In the genomic region with DNA sequence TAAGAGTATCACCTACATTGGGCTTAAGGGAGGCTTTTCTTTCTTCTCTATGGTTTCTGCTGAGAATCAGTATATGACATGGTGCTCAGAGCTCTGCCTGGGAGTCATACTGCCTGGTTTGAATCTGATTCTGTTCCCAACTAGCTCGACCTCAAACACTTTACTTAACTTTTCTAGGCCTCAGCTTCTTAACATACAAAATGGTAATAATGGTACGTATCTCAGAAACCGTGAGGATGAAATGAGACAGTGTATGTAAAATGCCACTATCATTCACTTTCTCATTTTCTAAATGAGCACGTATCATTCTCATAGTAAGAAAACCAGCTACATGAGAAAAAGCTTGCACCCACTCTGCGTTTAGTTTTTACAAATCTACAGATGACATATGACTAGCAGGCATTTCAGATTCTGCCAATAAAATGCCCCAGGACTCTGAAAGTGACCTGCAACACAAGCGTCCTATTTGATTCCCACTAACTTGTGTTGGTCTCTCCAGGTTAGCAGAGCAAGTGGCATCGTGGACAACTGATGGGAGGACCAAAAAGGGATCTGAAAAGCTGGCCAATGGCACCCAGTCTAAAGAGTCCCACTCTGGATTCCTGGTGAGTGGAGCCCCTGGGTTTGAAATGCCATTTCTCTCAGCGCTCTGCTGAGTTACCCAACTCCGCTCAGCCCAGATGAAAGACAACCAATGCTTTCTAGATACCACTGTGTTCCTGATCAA, we compare ENCODE assay signal across 21 cellular contexts. TPM values are rescaled to one million over a fixed set of nuclear protein-coding genes. Genes with fewer than 3 reads are reported as not detected.
A peak's percentile ranks its signal among the peaks of the same experiment; 100 is the strongest.
DNase-seq lines count a peak whose midpoint lies in the region; TF ChIP-seq lines count a peak whose summit lies in the region.
"Had no signal": no experiment of that assay in that cellular context is flagged by ENCODE, and none has a peak within 500 bp of the region (broad histone marks: within the 10 kb centered on the region; RNA-seq: fewer than 3 reads in every experiment).

No MANE protein-coding gene starts in this region.

- CTCF ChIA-PET in activated CD4-positive, alpha-beta memory T cell treated with anti-CD3 and anti-CD28 coated beads for 36 hours (lab: Charles Lee): interaction anchor here (0.6 to 1.8 kb wide), 11 partner anchors 10 to 306 kb away, joined by 3 to 15 read pairs (median 5); a partner anchor contains a TSS
- CTCF ChIA-PET in activated CD4-positive, alpha-beta memory T cell treated with anti-CD3 and anti-CD28 coated beads, Interleukin-2, amount 10 ng/mL, durations not matched to agents 7 days and 5 days (lab: Charles Lee): interaction anchor here (0.5 to 1.1 kb wide), 4 partner anchors 11 to 47 kb away, joined by 3 to 4 read pairs (median 3); no protein-coding TSS in a partner anchor
- CTCF ChIA-PET in Calu3 (lab: Charles Lee): no interaction called here

- H3K4me1 ChIP-seq in subcutaneous abdominal adipose tissue (ENCODE audit: control insufficient read depth in 5 of 5, insufficient read depth in 5 of 5, low read length in 5 of 5): peaks cover 4 to 72% (median 29%) of the 10 kb centered on the region in 5 donors

- H3K27me3 ChIP-seq in dorsolateral prefrontal cortex: no peaks in the 10 kb centered on the region
- no peaks in the 10 kb centered on the region for H3K27me3 ChIP-seq in subcutaneous abdominal adipose tissue (ENCODE audit: control insufficient read depth in 5 of 5, insufficient read depth in 4 of 5, low read length in 5 of 5)
- H3K27me3 ChIP-seq: BLaER1 treated with 17β-estradiol and CSF1 and Interleukin-3, amounts not matched to agents 10 nM and 100 nM; breast epithelium; left lung had no signal

- no peak overlapping the region for H3K9ac ChIP-seq in subcutaneous abdominal adipose tissue (ENCODE audit: low read length in 5 of 5)
- H3K9ac ChIP-seq: BLaER1 treated with 17β-estradiol and CSF1 and Interleukin-3, amounts not matched to agents 10 nM and 100 nM had no signal

- peak overlapping the region in 31 of 59 donors; percentile 0 to 97 (median 39) for H3K27ac ChIP-seq in dorsolateral prefrontal cortex
- H3K27ac ChIP-seq in subcutaneous abdominal adipose tissue (ENCODE audit: low read depth, low read length): peak overlapping the region; percentile 13
- H3K27ac ChIP-seq: BLaER1 treated with 17β-estradiol and CSF1 and Interleukin-3, amounts not matched to agents 10 nM and 100 nM; breast epithelium; psoas muscle; RWPE1 had no signal

- no peaks in the 10 kb centered on the region for H3K9me3 Mint-ChIP-seq in activated CD4-positive, alpha-beta memory T cell treated with anti-CD3 and anti-CD28 coated beads for 36 hours
- no peaks in the 10 kb centered on the region for H3K9me3 Mint-ChIP-seq in activated CD4-positive, alpha-beta memory T cell treated with anti-CD3 and anti-CD28 coated beads, Interleukin-2, amount 10 ng/mL, durations not matched to agents 7 days and 5 days
- no peaks in the 10 kb centered on the region for H3K9me3 Mint-ChIP-seq in Calu3 (ENCODE audit: low read depth, unreplicated experiment)

- H3K27me3 Mint-ChIP-seq in activated CD4-positive, alpha-beta memory T cell treated with anti-CD3 and anti-CD28 coated beads for 36 hours: no peaks in the 10 kb centered on the region
- peaks cover 3% of the 10 kb centered on the region for H3K27me3 Mint-ChIP-seq in activated CD4-positive, alpha-beta memory T cell treated with anti-CD3 and anti-CD28 coated beads, Interleukin-2, amount 10 ng/mL, durations not matched to agents 7 days and 5 days
- no peaks in the 10 kb centered on the region for H3K27me3 Mint-ChIP-seq in Calu3 (ENCODE audit: unreplicated experiment)

- peak overlapping the region; percentile 75 for H3K27ac Mint-ChIP-seq in activated CD4-positive, alpha-beta memory T cell treated with anti-CD3 and anti-CD28 coated beads for 36 hours
- H3K27ac Mint-ChIP-seq in activated CD4-positive, alpha-beta memory T cell treated with anti-CD3 and anti-CD28 coated beads, Interleukin-2, amount 10 ng/mL, durations not matched to agents 7 days and 5 days: no peak overlapping the region
- no peak overlapping the region for H3K27ac Mint-ChIP-seq in Calu3 (ENCODE audit: unreplicated experiment)

- intact Hi-C loops in activated CD4-positive, alpha-beta memory T cell treated with anti-CD3 and anti-CD28 coated beads for 36 hours (cut with micrococcal nuclease): loop anchor here (1.0 to 5.0 kb wide), 5 partner anchors 29 to 608 kb away; a partner anchor contains a TSS
- intact Hi-C loops in dorsolateral prefrontal cortex (cut with DNase I) (no loop called here), Calu3 (cut with micrococcal nuclease; ENCODE audit: unreplicated experiment) (no loop called here)

- H3K4me3 Mint-ChIP-seq in activated CD4-positive, alpha-beta memory T cell treated with anti-CD3 and anti-CD28 coated beads for 36 hours: no peak overlapping the region
- no peak overlapping the region for H3K4me3 Mint-ChIP-seq in activated CD4-positive, alpha-beta memory T cell treated with anti-CD3 and anti-CD28 coated beads, Interleukin-2, amount 10 ng/mL, durations not matched to agents 7 days and 5 days
- H3K4me3 Mint-ChIP-seq in Calu3 (ENCODE audit: low read depth, unreplicated experiment): no peak overlapping the region

- H3K36me3 ChIP-seq in subcutaneous abdominal adipose tissue (ENCODE audit: control insufficient read depth in 5 of 5, insufficient read depth in 5 of 5, low read length in 5 of 5): no peaks in the 10 kb centered on the region
- H3K36me3 ChIP-seq: BLaER1 treated with 17β-estradiol and CSF1 and Interleukin-3, amounts not matched to agents 10 nM and 100 nM; breast epithelium; left lung had no signal

- POLR2A ChIA-PET in activated CD4-positive, alpha-beta memory T cell treated with anti-CD3 and anti-CD28 coated beads for 36 hours (lab: Charles Lee): interaction anchor here (0.6 to 2.0 kb wide), 11 partner anchors 10 to 607 kb away, joined by 3 to 13 read pairs (median 3); a partner anchor contains a TSS
- POLR2A ChIA-PET in activated CD4-positive, alpha-beta memory T cell treated with anti-CD3 and anti-CD28 coated beads, Interleukin-2, amount 10 ng/mL, durations not matched to agents 7 days and 5 days (lab: Charles Lee): interaction anchor here (0.6 to 1.3 kb wide), 3 partner anchors 14 to 40 kb away, joined by 3 read pairs; a partner anchor contains a TSS

- BruUV-seq in Calu3 (replicated peaks; lab: Mats Ljungman, UMichigan): no TSS peak

- H3K4me3 ChIP-seq in dorsolateral prefrontal cortex: no peak overlapping the region
- H3K4me3 ChIP-seq in subcutaneous abdominal adipose tissue (ENCODE audit: low read depth in 1 of 5, low read length in 5 of 5): no peak overlapping the region
- H3K4me3 ChIP-seq: BLaER1 treated with 17β-estradiol and CSF1 and Interleukin-3, amounts not matched to agents 10 nM and 100 nM; breast epithelium; left lung; psoas muscle had no signal

- TF ChIP-seq CTCF in dorsolateral prefrontal cortex (IDR thresholded peaks at IDR 0.05 in 54 of 56, conservative IDR thresholded peaks at IDR 0.05 in 2 of 56; ENCODE audit: low read depth in 1 of 56, partially characterized antibody in 56 of 56): no peak
- TF ChIP-seq CTCF in Calu3 (IDR thresholded peaks at IDR 0.05; ENCODE audit: unreplicated experiment): no peak
- TF ChIP-seq CTCF in GM20000 (IDR thresholded peaks at IDR 0.05; ENCODE audit: extremely low read depth, missing control alignments): no peak

- H3K4me1 Mint-ChIP-seq in activated CD4-positive, alpha-beta memory T cell treated with anti-CD3 and anti-CD28 coated beads for 36 hours (ENCODE audit: low read depth): peaks cover 43% of the 10 kb centered on the region
- peaks cover 38% of the 10 kb centered on the region for H3K4me1 Mint-ChIP-seq in activated CD4-positive, alpha-beta memory T cell treated with anti-CD3 and anti-CD28 coated beads, Interleukin-2, amount 10 ng/mL, durations not matched to agents 7 days and 5 days
- H3K4me1 Mint-ChIP-seq in Calu3 (ENCODE audit: low read depth, unreplicated experiment): peaks cover 31% of the 10 kb centered on the region

- peak; percentile 63 for DNase-seq in activated CD4-positive, alpha-beta memory T cell treated with anti-CD3 and anti-CD28 coated beads for 36 hours
- no peak for DNase-seq in activated CD4-positive, alpha-beta memory T cell treated with anti-CD3 and anti-CD28 coated beads, Interleukin-2, amount 10 ng/mL, durations not matched to agents 7 days and 5 days
- peak; percentile 39 for DNase-seq in stimulated activated CD4-positive, alpha-beta T cell treated with anti-CD3 and anti-CD28 coated beads, Interleukin-15, amount 100 ng/mL, for 24 hours
- DNase-seq in stimulated activated CD4-positive, alpha-beta T cell treated with anti-CD3 and anti-CD28 coated beads, Interleukin-4, amount 100 ng/mL, for 1 hour: no peak
- DNase-seq in dorsolateral prefrontal cortex (no peak), Calu3 (no peak), GM20000 (ENCODE audit: low spot score) (no peak)
- DNase-seq: activated CD4-positive, CD25-positive, alpha-beta regulatory T cell; cortex of kidney; head of caudate nucleus; left lung; NCI-H1436 treated with DMSO at 0.1 percent for 48 hours; NCI-H526; psoas muscle; small intestine; stimulated activated CD8-positive, alpha-beta memory T cell treated with anti-CD3 and anti-CD28 coated beads, Interleukin-4, amount 100 ng/mL, for 48 hours; T-helper 9 cell had no signal

- no peaks in the 10 kb centered on the region for H3K36me3 Mint-ChIP-seq in activated CD4-positive, alpha-beta memory T cell treated with anti-CD3 and anti-CD28 coated beads for 36 hours
- no peaks in the 10 kb centered on the region for H3K36me3 Mint-ChIP-seq in activated CD4-positive, alpha-beta memory T cell treated with anti-CD3 and anti-CD28 coated beads, Interleukin-2, amount 10 ng/mL, durations not matched to agents 7 days and 5 days (ENCODE audit: low read depth)
- H3K36me3 Mint-ChIP-seq in Calu3 (ENCODE audit: insufficient read depth, unreplicated experiment): peaks cover 1% of the 10 kb centered on the region

- H3K9me3 ChIP-seq in subcutaneous abdominal adipose tissue (ENCODE audit: control insufficient read depth in 5 of 5, low read length in 5 of 5): no peaks in the 10 kb centered on the region
- H3K9me3 ChIP-seq: BLaER1 treated with 17β-estradiol and CSF1 and Interleukin-3, amounts not matched to agents 10 nM and 100 nM; breast epithelium; left lung; psoas muscle had no signal

RNA-seq across cellular contexts. Expression of a gene that starts 6.1 kb away (rescaled TPM):
- 10 to 100 TPM; 11.0 to 13.2 TPM for total RNA-seq in activated CD4-positive, alpha-beta memory T cell treated with anti-CD3 and anti-CD28 coated beads for 36 hours
- 10 to 100 TPM; 10.8 to 12.7 TPM for total RNA-seq in activated CD4-positive, alpha-beta memory T cell treated with anti-CD3 and anti-CD28 coated beads, Interleukin-2, amount 10 ng/mL, durations not matched to agents 7 days and 5 days
- total RNA-seq in dorsolateral prefrontal cortex (10 to 100 TPM; 29.4 to 65.5 (median 43.4) TPM), Calu3 (2022) (11.8 and 18.1 TPM in 2 replicates)

RNA-seq across cellular contexts. Expression of a gene that starts 39.2 kb away (rescaled TPM):
- total RNA-seq in activated CD4-positive, alpha-beta memory T cell treated with anti-CD3 and anti-CD28 coated beads for 36 hours: 10 to 100 TPM; 22.0 to 22.8 TPM
- total RNA-seq in activated CD4-positive, alpha-beta memory T cell treated with anti-CD3 and anti-CD28 coated beads, Interleukin-2, amount 10 ng/mL, durations not matched to agents 7 days and 5 days: 10 to 100 TPM; 25.2 to 26.5 TPM
- 10 to 100 TPM; 21.5 to 45.4 (median 31.9) TPM for total RNA-seq in dorsolateral prefrontal cortex
- 19.8 and 22.6 TPM in 2 replicates for total RNA-seq in Calu3 (2022)

RNA-seq across cellular contexts. Expression of a gene that starts 39.3 kb away (rescaled TPM):
- 1 to 10 TPM; 7.8 to 9.9 TPM for total RNA-seq in activated CD4-positive, alpha-beta memory T cell treated with anti-CD3 and anti-CD28 coated beads for 36 hours
- 1 to 10 TPM; 5.6 to 6.2 TPM for total RNA-seq in activated CD4-positive, alpha-beta memory T cell treated with anti-CD3 and anti-CD28 coated beads, Interleukin-2, amount 10 ng/mL, durations not matched to agents 7 days and 5 days
- 10 to 100 TPM in 61 of 120 experiments, 1 to 10 TPM in 59; 6.4 to 18.0 (median 10.1) TPM for total RNA-seq in dorsolateral prefrontal cortex
- total RNA-seq in Calu3 (2022): 5.3 and 5.7 TPM in 2 replicates

Comparison
In these comparisons a context has a peak if more than half of its experiments do, and no peak if none do; other contexts are left out.
1. DNase-seq: peak in activated CD4-positive, alpha-beta memory T cell treated with anti-CD3 and anti-CD28 coated beads for 36 hours (single experiment) and stimulated activated CD4-positive, alpha-beta T cell treated with anti-CD3 and anti-CD28 coated beads, Interleukin-15, amount 100 ng/mL, for 24 hours (single experiment); none in activated CD4-positive, alpha-beta memory T cell treated with anti-CD3 and anti-CD28 coated beads, Interleukin-2, amount 10 ng/mL, durations not matched to agents 7 days and 5 days (single experiment), stimulated activated CD4-positive, alpha-beta T cell treated with anti-CD3 and anti-CD28 coated beads, Interleukin-4, amount 100 ng/mL, for 1 hour (single experiment), dorsolateral prefrontal cortex (0 of 10), Calu3 (single experiment) and GM20000 (single experiment).